In genomic region chr10:13165177-13165576, GRCh38 we compare ENCODE assay signal across 23 cellular contexts. TPM values are rescaled to one million over a fixed set of nuclear protein-coding genes. Genes with fewer than 3 reads are reported as not detected.
A peak's percentile ranks its signal among the peaks of the same experiment; 100 is the strongest.
DNase-seq lines count a peak whose midpoint lies in the region; TF ChIP-seq lines count a peak whose summit lies in the region.
"Had no signal": no experiment of that assay in that cellular context is flagged by ENCODE, and none has a peak within 500 bp of the region (broad histone marks: within the 10 kb centered on the region; RNA-seq: fewer than 3 reads in every experiment).

No MANE protein-coding gene starts in this region.

- H3K27me3 ChIP-seq in vagina, result no peaks in the 10 kb centered on the region

- H3K4me1 ChIP-seq in vagina, result peaks cover 13% of the 10 kb centered on the region

- intact Hi-C loops in vagina (cut with DNase I), result no loop called here

- H3K4me3 ChIP-seq in vagina, result no peak overlapping the region

- no peaks in the 10 kb centered on the region for H3K36me3 ChIP-seq in vagina

- no peak overlapping the region for H3K27ac ChIP-seq in vagina

- TF ChIP-seq POLR2A in vagina (IDR thresholded peaks at IDR 0.05), result no peak

- DNase-seq in GF-D8 (lab: John Stamatoyannopoulos, UW), result peak; percentile 0
- DNase-seq in MV-4-11 (lab: John Stamatoyannopoulos, UW), result peak; percentile 10
- peak; percentile 24 for DNase-seq in amniotic epithelial cell (ENCODE audit: low read depth)
- DNase-seq in non-pigmented ciliary epithelial cell (ENCODE audit: low read depth), result peak; percentile 2
- no peak for DNase-seq in vagina (ENCODE audit: extremely low spot score in 2 of 2)
- DNase-seq in anterior cingulate cortex (lab: John Stamatoyannopoulos, UW), result no peak
- no peak for DNase-seq in superior temporal gyrus (ENCODE audit: extremely low spot score)
- DNase-seq: C1 segment of cervical spinal cord; CD8-positive, alpha-beta memory T cell; DMS 273 treated with DMSO at 0.1 percent for 48 hours; DMS79; EL; GDM1; HCEC 1CT; Kasumi-1; NCI-H1048; NCI-H1417; NCI-H1694; NCI-H2029 treated with DMSO at 0.1 percent for 48 hours; NCI-H446 treated with DMSO at 0.1 percent for 48 hours; NCI-H526 treated with DMSO at 0.1 percent for 48 hours; RPMI8226; SHP77 had no signal

- TF ChIP-seq CTCF in vagina (IDR thresholded peaks at IDR 0.05), result no peak

- H3K9me3 ChIP-seq in vagina, result no peaks in the 10 kb centered on the region

RNA-seq across cellular contexts. Expression of gene MCM10, which starts 3.8 kb away (rescaled TPM):
- 0.98 TPM for total RNA-seq in vagina

Comparison
In these comparisons a context has a peak if more than half of its experiments do, and no peak if none do; other contexts are left out.
1. DNase-seq: peak in GF-D8 (single experiment), MV-4-11 (single experiment), amniotic epithelial cell (single experiment) and non-pigmented ciliary epithelial cell (single experiment); none in vagina (0 of 2), anterior cingulate cortex (0 of 58) and superior temporal gyrus (single experiment).